ENCODE assay signal across 31 cellular contexts in genomic region chr5:12662545-12663314, GRCh38.
"Had no signal": no experiment of that assay in that cellular context is flagged by ENCODE, and none has a peak within 500 bp of the region (broad histone marks: within the 10 kb centered on the region; RNA-seq: fewer than 3 reads in every experiment).

No MANE protein-coding gene starts in this region.

- H3K4me1 ChIP-seq: esophagus muscularis mucosa, foreskin keratinocyte, heart left ventricle, left ventricle myocardium inferior, stomach, thyroid gland, upper lobe of left lung, vagina had no signal

- H3K27ac ChIP-seq: esophagus muscularis mucosa, foreskin keratinocyte, heart left ventricle, left ventricle myocardium inferior, stomach, thyroid gland, upper lobe of left lung, vagina, WERI-Rb-1 had no signal

- H3K4me3 Mint-ChIP-seq: activated CD4-positive, alpha-beta memory T cell treated with anti-CD3 and anti-CD28 coated beads for 36 hours; activated CD4-positive, alpha-beta T cell treated with anti-CD3 and anti-CD28 coated beads, Interleukin-2, amount 10 ng/mL, durations not matched to agents 24 days and 14 days; activated naive CD4-positive, alpha-beta T cell treated with anti-CD3 and anti-CD28 coated beads, Interleukin-2, amount 50 U/mL, for 24 hours; activated naive CD8-positive, alpha-beta T cell treated with anti-CD3 and anti-CD28 coated beads, Interleukin-2, amount 50 U/mL, for 24 hours; dendritic cell treated with granulocyte-macrophage colony-stimulating factor and Interleukin-4, amounts not matched to agents 40 ng/mL and 50 ng/mL, for 4 days; natural killer cell treated with Interleukin-12 subunit alpha and Interleukin-12 subunit beta and Interleukin-15 and Interleukin-18, amount 100 ng/mL, for 72 hours; stimulated activated naive B cell treated with anti-CD40 and anti-IgM and Interleukin-4, amounts not matched to agents 10 μg/mL and 1 μg/mL and 100 μg/mL, for 72 hours; T-helper 1 cell treated with Interleukin-12 subunit alpha and Interleukin-12 subunit beta and Interleukin-4 antibody, amounts not matched to agents 30 μg/mL and 1 μg/mL, for 36 hours had no signal

- H3K4me1 Mint-ChIP-seq: activated CD4-positive, alpha-beta T cell treated with anti-CD3 and anti-CD28 coated beads, Interleukin-2, amount 10 ng/mL, durations not matched to agents 24 days and 14 days; activated naive CD4-positive, alpha-beta T cell treated with anti-CD3 and anti-CD28 coated beads, Interleukin-2, amount 50 U/mL, for 24 hours; activated naive CD8-positive, alpha-beta T cell treated with anti-CD3 and anti-CD28 coated beads, Interleukin-2, amount 50 U/mL, for 24 hours; stimulated activated naive B cell treated with anti-CD40 and anti-IgM and Interleukin-4, amounts not matched to agents 10 μg/mL and 1 μg/mL and 100 μg/mL, for 72 hours had no signal

- H3K36me3 Mint-ChIP-seq: activated CD4-positive, alpha-beta memory T cell treated with anti-CD3 and anti-CD28 coated beads for 36 hours; activated naive CD4-positive, alpha-beta T cell treated with anti-CD3 and anti-CD28 coated beads, Interleukin-2, amount 50 U/mL, for 24 hours; natural killer cell treated with Interleukin-12 subunit alpha and Interleukin-12 subunit beta and Interleukin-15 and Interleukin-18, amount 100 ng/mL, for 72 hours; stimulated activated naive B cell treated with anti-CD40 and anti-IgM and Interleukin-4, amounts not matched to agents 10 μg/mL and 1 μg/mL and 100 μg/mL, for 72 hours had no signal

- ATAC-seq: activated naive CD8-positive, alpha-beta T cell treated with anti-CD3 and anti-CD28 coated beads, Interleukin-2, amount 50 U/mL, for 24 hours; foreskin keratinocyte; mucosa of descending colon; natural killer cell treated with Interleukin-12 subunit alpha and Interleukin-12 subunit beta and Interleukin-15 and Interleukin-18, amount 100 ng/mL, for 72 hours; right cardiac atrium; stimulated activated naive B cell treated with anti-CD40 and anti-IgM and Interleukin-4, amounts not matched to agents 10 μg/mL and 1 μg/mL and 100 μg/mL, for 72 hours had no signal

- H3K4me3 ChIP-seq: esophagus muscularis mucosa, heart left ventricle, left ventricle myocardium inferior, lung, mucosa of descending colon, stomach, thyroid gland, upper lobe of left lung, vagina had no signal

- H3K27me3 Mint-ChIP-seq: activated CD4-positive, alpha-beta memory T cell treated with anti-CD3 and anti-CD28 coated beads for 36 hours; activated CD4-positive, alpha-beta T cell treated with anti-CD3 and anti-CD28 coated beads, Interleukin-2, amount 10 ng/mL, durations not matched to agents 24 days and 14 days; activated naive CD4-positive, alpha-beta T cell treated with anti-CD3 and anti-CD28 coated beads, Interleukin-2, amount 50 U/mL, for 24 hours; activated naive CD8-positive, alpha-beta T cell treated with anti-CD3 and anti-CD28 coated beads, Interleukin-2, amount 50 U/mL, for 24 hours; dendritic cell treated with granulocyte-macrophage colony-stimulating factor and Interleukin-4, amounts not matched to agents 40 ng/mL and 50 ng/mL, for 4 days; natural killer cell treated with Interleukin-12 subunit alpha and Interleukin-12 subunit beta and Interleukin-15 and Interleukin-18, amount 100 ng/mL, for 72 hours; stimulated activated naive B cell treated with anti-CD40 and anti-IgM and Interleukin-4, amounts not matched to agents 10 μg/mL and 1 μg/mL and 100 μg/mL, for 72 hours had no signal

- H3K9me3 ChIP-seq: thyroid gland, vagina had no signal

- H3K27ac Mint-ChIP-seq: activated CD4-positive, alpha-beta memory T cell treated with anti-CD3 and anti-CD28 coated beads for 36 hours; activated CD4-positive, alpha-beta T cell treated with anti-CD3 and anti-CD28 coated beads, Interleukin-2, amount 10 ng/mL, durations not matched to agents 24 days and 14 days; activated naive CD4-positive, alpha-beta T cell treated with anti-CD3 and anti-CD28 coated beads, Interleukin-2, amount 50 U/mL, for 24 hours; activated naive CD8-positive, alpha-beta T cell treated with anti-CD3 and anti-CD28 coated beads, Interleukin-2, amount 50 U/mL, for 24 hours; dendritic cell treated with granulocyte-macrophage colony-stimulating factor and Interleukin-4, amounts not matched to agents 40 ng/mL and 50 ng/mL, for 4 days; natural killer cell treated with Interleukin-12 subunit alpha and Interleukin-12 subunit beta and Interleukin-15 and Interleukin-18, amount 100 ng/mL, for 72 hours; stimulated activated naive B cell treated with anti-CD40 and anti-IgM and Interleukin-4, amounts not matched to agents 10 μg/mL and 1 μg/mL and 100 μg/mL, for 72 hours; T-helper 1 cell treated with Interleukin-12 subunit alpha and Interleukin-12 subunit beta and Interleukin-4 antibody, amounts not matched to agents 30 μg/mL and 1 μg/mL, for 36 hours had no signal

- H3K36me3 ChIP-seq: esophagus muscularis mucosa, heart left ventricle, left ventricle myocardium inferior, stomach, thyroid gland, upper lobe of left lung, vagina, WERI-Rb-1 had no signal

- H3K27me3 ChIP-seq: esophagus muscularis mucosa, foreskin keratinocyte, heart left ventricle, stomach, thyroid gland, upper lobe of left lung, vagina had no signal

- DNase-seq: activated CD4-positive, alpha-beta memory T cell treated with anti-CD3 and anti-CD28 coated beads for 36 hours; activated CD4-positive, alpha-beta T cell treated with anti-CD3 and anti-CD28 coated beads, Interleukin-2, amount 10 ng/mL, durations not matched to agents 24 days and 14 days; activated CD4-positive, CD25-positive, alpha-beta regulatory T cell treated with anti-CD3 and anti-CD28 coated beads, Interleukin-2, amount 50 U/mL, for 72 hours; activated CD8-positive, alpha-beta memory T cell treated with anti-CD3 and anti-CD28 coated beads, Interleukin-2, amount 50 U/mL, for 4 hours; activated gamma-delta T cell treated with Interleukin-2 at 50 U/mL for 16 hours; activated naive CD8-positive, alpha-beta T cell treated with anti-CD3 and anti-CD28 coated beads, Interleukin-2, amount 50 U/mL, for 24 hours; activated T-cell treated with anti-CD3 and anti-CD28 coated beads, Interleukin-2, amount 50 U/mL, for 1 hour; amygdala; caudate nucleus; foreskin keratinocyte; heart left ventricle; kidney glomerular epithelial cell; left ventricle myocardium inferior; mesendoderm; stimulated activated CD4-positive, alpha-beta T cell treated with anti-CD3 and anti-CD28 coated beads, Interleukin-15, amount 100 ng/mL, for 24 hours; stimulated activated CD4-positive, alpha-beta T cell treated with anti-CD3 and anti-CD28 coated beads, Interleukin-2, amount 100 ng/mL, for 24 hours; stimulated activated naive B cell treated with anti-CD40 and anti-IgM and Interleukin-4, amounts not matched to agents 10 μg/mL and 1 μg/mL and 100 μg/mL, for 72 hours; stomach; T-helper 9 cell; thyroid gland; WERI-Rb-1 had no signal
